Comparison of ENCODE assay signal across 10 cellular contexts in genomic region chr12:124441443-124442190, GRCh38.
DNase-seq lines count a peak whose midpoint lies in the region; ATAC-seq and TF ChIP-seq lines count a peak whose summit lies in the region.
"Had no signal": no experiment of that assay in that cellular context is flagged by ENCODE, and none has a peak within 500 bp of the region (broad histone marks: within the 10 kb centered on the region; RNA-seq: fewer than 3 reads in every experiment).

No MANE protein-coding gene starts in this region.

- intact Hi-C loops in left ventricle myocardium superior (cut with micrococcal nuclease) (no loop called here), tibial artery (cut with DNase I; ENCODE audit: low total_unique reads) (no loop called here)

- peaks cover 0 to 66% (median 45%) of the 10 kb centered on the region in 3 donors for H3K36me3 ChIP-seq in tibial artery

- no peaks in the 10 kb centered on the region for H3K9me3 ChIP-seq in tibial artery

- peak; percentile 19 for ATAC-seq in left ventricle myocardium superior
- no peak for ATAC-seq in GM18502 (IDR thresholded peaks at IDR 0.05; ENCODE audit: poor library complexity, unreplicated experiment)
- ATAC-seq: T-helper 17 cell had no signal

- in situ Hi-C loops in astrocyte of the cerebellum (cut with HindIII; ENCODE audit: low sequenced_read_pairs): no loop called here

- TF ChIP-seq CTCF in astrocyte of the cerebellum (IDR thresholded peaks at IDR 0.05; ENCODE audit: low read depth, low read length, missing control alignments) (no peak), tibial artery (IDR thresholded peaks at IDR 0.05) (no peak)

- H3K27ac ChIP-seq in tibial artery: peak overlapping the region; percentile 31 to 56

- H3K4me1 ChIP-seq in tibial artery: peaks cover 0 to 26% (median 17%) of the 10 kb centered on the region in 4 donors

- H3K27me3 ChIP-seq in tibial artery: no peaks in the 10 kb centered on the region

- H3K4me3 ChIP-seq in astrocyte of the cerebellum (ENCODE audit: low read depth, low read length): no peak overlapping the region
- H3K4me3 ChIP-seq in tibial artery: no peak overlapping the region

- peak; percentile 95 for DNase-seq in HPDE6-E6E7 (ENCODE audit: extremely low spot score)
- DNase-seq in astrocyte of the cerebellum (ENCODE audit: low read depth): peak; percentile 93
- DNase-seq in left ventricle myocardium superior: no peak
- peak in 1 of 2 donors; percentile 75 for DNase-seq in tibial artery
- DNase-seq in KG1 (lab: John Stamatoyannopoulos, UW): no peak
- DNase-seq in NCI-H1105 treated with DMSO at 0.1 percent for 48 hours (lab: John Stamatoyannopoulos, UW): no peak
- DNase-seq: activated naive CD8-positive, alpha-beta T cell treated with anti-CD3 and anti-CD28 coated beads for 36 hours; NCI-H1417; T-helper 17 cell had no signal

Comparison
In these comparisons a context has a peak if more than half of its experiments do, and no peak if none do; other contexts are left out.
1. DNase-seq: peak in HPDE6-E6E7 (single experiment) and astrocyte of the cerebellum (single experiment); none in left ventricle myocardium superior (single experiment), KG1 (single experiment) and NCI-H1105 treated with DMSO at 0.1 percent for 48 hours (single experiment).